ENCODE assay signal across 8 cellular contexts in the genomic region with DNA sequence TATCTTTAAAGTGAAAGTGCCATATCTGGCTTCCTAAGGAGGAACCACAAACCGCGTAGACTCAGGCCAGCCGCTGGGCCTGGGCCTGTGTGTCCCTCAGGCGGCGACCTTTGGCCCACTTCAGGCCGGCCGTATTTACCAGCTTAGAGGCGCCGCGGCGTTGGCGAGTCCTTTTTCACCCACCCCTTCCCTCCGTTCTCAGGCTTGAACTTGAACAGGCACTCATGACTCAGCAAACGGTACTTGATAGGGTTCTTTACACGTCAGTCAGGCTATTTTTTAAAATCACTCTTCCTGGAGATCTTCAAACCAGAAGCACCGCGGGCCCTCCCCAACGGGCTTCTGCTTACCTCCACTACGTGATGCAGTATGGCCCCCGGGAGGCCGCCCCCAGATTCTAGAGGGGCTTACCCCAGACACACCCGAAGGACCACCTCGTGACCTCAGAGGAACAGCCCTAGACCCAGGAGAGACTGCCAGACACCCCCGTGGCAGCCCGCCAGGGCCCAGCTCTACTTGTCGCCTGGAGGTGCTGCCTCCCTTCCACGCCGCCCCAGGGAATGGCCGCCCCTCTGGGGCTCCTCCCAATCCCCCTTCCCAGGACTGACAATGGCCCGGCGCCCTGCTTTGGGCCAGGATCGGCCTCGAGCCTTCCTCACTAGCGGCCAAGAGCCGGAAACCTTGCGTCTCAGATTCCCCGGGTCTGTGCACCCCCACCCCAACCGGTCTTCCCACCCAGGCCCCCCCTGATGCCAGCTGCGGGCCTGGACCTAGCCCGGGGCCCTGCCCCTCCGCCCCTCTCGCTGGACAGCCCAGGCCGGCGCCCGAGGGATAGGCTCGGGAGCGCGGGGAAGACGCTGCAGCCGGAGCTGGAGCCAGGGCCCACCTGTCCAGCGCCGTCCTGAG. TPM values are rescaled to one million over a fixed set of nuclear protein-coding genes. Genes with fewer than 3 reads are reported as not detected.
A peak's percentile ranks its signal among the peaks of the same experiment; 100 is the strongest.
DNase-seq lines count a peak whose midpoint lies in the region; ATAC-seq, FAIRE-seq and TF ChIP-seq lines count a peak whose summit lies in the region.

No MANE protein-coding gene starts in this region.

- CTCF ChIA-PET in activated CD8-positive, alpha-beta memory T cell treated with anti-CD3 and anti-CD28 coated beads, Interleukin-2, amount 10 ng/mL, durations not matched to agents 7 days and 5 days (lab: Charles Lee) = interaction anchor here (1.3 to 5.4 kb wide), 5 partner anchors 10 to 214 kb away, joined by 4 to 32 read pairs (median 17); partner anchors contain the start of gene IMPA2
- CTCF ChIA-PET in H1 (lab: Charles Lee; ENCODE audit: partially characterized antibody) = interaction anchor here (1.0 to 22.3 kb wide), 8 partner anchors 12 to 91 kb away, joined by 3 to 471 read pairs (median 6); no protein-coding TSS in a partner anchor

- no peak overlapping the region for H2BK20ac ChIP-seq in H1 (ENCODE audit: low read length)

- H3K79me1 ChIP-seq in H1 (ENCODE audit: low read depth, low read length) (no peaks in the 10 kb centered on the region), mesendoderm (ENCODE audit: low read length) (no peaks in the 10 kb centered on the region)

- H3K27me3 Mint-ChIP-seq in activated CD8-positive, alpha-beta memory T cell treated with anti-CD3 and anti-CD28 coated beads, Interleukin-2, amount 10 ng/mL, durations not matched to agents 7 days and 5 days = no peaks in the 10 kb centered on the region

- peak overlapping the region; percentile 76 for H3K27ac Mint-ChIP-seq in activated CD8-positive, alpha-beta memory T cell treated with anti-CD3 and anti-CD28 coated beads, Interleukin-2, amount 10 ng/mL, durations not matched to agents 7 days and 5 days

- no peaks in the 10 kb centered on the region for H4K20me1 ChIP-seq in H1 (replicated peaks in 1 of 2; ENCODE audit: control insufficient read depth in 1 of 2, insufficient read depth in 2 of 2, low read length in 2 of 2)

- peak; percentile 85 for ATAC-seq in HG02623 (IDR thresholded peaks at IDR 0.05; ENCODE audit: unreplicated experiment)
- ATAC-seq in activated CD8-positive, alpha-beta memory T cell treated with anti-CD3 and anti-CD28 coated beads, Interleukin-2, amount 10 ng/mL, durations not matched to agents 7 days and 5 days = peak; percentile 93

- H3K27ac ChIP-seq in H1 (ENCODE audit: low read depth, low read length) (peak overlapping the region; percentile 62; the same call in 1 of the 2 replicates), mesendoderm (ENCODE audit: low read depth, low read length) (peak overlapping the region; percentile 92)

- H3K79me2 ChIP-seq in H1 (ENCODE audit: control insufficient read depth in 1 of 2, insufficient read depth in 2 of 2, low read length in 2 of 2) = no peaks in the 10 kb centered on the region
- H3K79me2 ChIP-seq in mesendoderm (ENCODE audit: control insufficient read depth, insufficient read depth, low read length) = no peaks in the 10 kb centered on the region

- no peaks in the 10 kb centered on the region for H3K9me3 Mint-ChIP-seq in activated CD8-positive, alpha-beta memory T cell treated with anti-CD3 and anti-CD28 coated beads, Interleukin-2, amount 10 ng/mL, durations not matched to agents 7 days and 5 days (ENCODE audit: low read depth)

- peak in 1 of 2 experiments; percentile 61; a peak in 2 of 3 replicates for TF ChIP-seq POLR2A in H1 (IDR thresholded peaks at IDR 0.05; ENCODE audit: control extremely low read depth in 1 of 2, low read depth in 2 of 2, low read length in 2 of 2)

- H2AFZ ChIP-seq in H1 (ENCODE audit: low read length) = peak overlapping the region; percentile 47; the same call in 1 of the 2 replicates

- H3K23ac ChIP-seq in H1 (ENCODE audit: insufficient read length) (no peak overlapping the region), mesendoderm (ENCODE audit: low read length) (peak overlapping the region; percentile 74)

- TF ChIP-seq CTCF in GM10266 (IDR thresholded peaks at IDR 0.05; ENCODE audit: control insufficient read depth, insufficient read depth, low read depth, missing control alignments) (no peak), H1 (IDR thresholded peaks at IDR 0.05; ENCODE audit: control extremely low read depth in 1 of 3, insufficient read depth in 1 of 3, low read depth in 1 of 3, low read length in 3 of 3) (no peak)

- peaks cover 13% of the 10 kb centered on the region for H3K4me1 Mint-ChIP-seq in activated CD8-positive, alpha-beta memory T cell treated with anti-CD3 and anti-CD28 coated beads, Interleukin-2, amount 10 ng/mL, durations not matched to agents 7 days and 5 days

- H2BK120ac ChIP-seq in H1 (replicated peaks; ENCODE audit: low read depth, low read length) = no peak overlapping the region
- H2BK120ac ChIP-seq in mesendoderm (ENCODE audit: low read depth, low read length) = peak overlapping the region; percentile 86

- H3K14ac ChIP-seq in H1 (ENCODE audit: insufficient read length) = no peak overlapping the region

- H3K4me1 ChIP-seq in H1 (replicated peaks in 1 of 4; ENCODE audit: control insufficient read depth in 3 of 4, insufficient read depth in 4 of 4, low read length in 3 of 4) (peaks cover 3 to 11% (median 7%) of the 10 kb centered on the region in 4 experiments), mesendoderm (ENCODE audit: control insufficient read depth, low read depth, low read length) (peaks cover 3% of the 10 kb centered on the region)

- H3K9ac ChIP-seq in H1 (replicated peaks in 1 of 4; ENCODE audit: extremely low read depth in 1 of 4, low read depth in 3 of 4, low read length in 3 of 4) (peak overlapping the region in 3 of 4 experiments; percentile 6 to 57 (median 40); a peak in 4 of 7 replicates), mesendoderm (ENCODE audit: low read length) (peak overlapping the region; percentile 73)

- peak overlapping the region; percentile 81 for H2BK5ac ChIP-seq in H1 (ENCODE audit: low read depth, low read length)
- H2BK5ac ChIP-seq in mesendoderm (ENCODE audit: low read length) = peak overlapping the region; percentile 57

- no peaks in the 10 kb centered on the region for H3K36me3 Mint-ChIP-seq in activated CD8-positive, alpha-beta memory T cell treated with anti-CD3 and anti-CD28 coated beads, Interleukin-2, amount 10 ng/mL, durations not matched to agents 7 days and 5 days

- H2AK5ac ChIP-seq in H1 (ENCODE audit: low read depth, low read length) = no peak overlapping the region
- H2AK5ac ChIP-seq in mesendoderm (ENCODE audit: low read length) = no peak overlapping the region

- peak overlapping the region; percentile 44 for H4K5ac ChIP-seq in H1 (ENCODE audit: insufficient read length, low read depth, low read length)
- H4K5ac ChIP-seq in mesendoderm (ENCODE audit: low read length) = no peak overlapping the region

- TF ChIP-seq RAD21 in H1 (IDR thresholded peaks at IDR 0.05 in 1 of 2, conservative IDR thresholded peaks at IDR 0.05 in 1 of 2; ENCODE audit: low read depth in 2 of 2, low read length in 2 of 2) = no peak; a peak in 1 of 4 replicates

- peak overlapping the region; percentile 72 for H3K4me3 Mint-ChIP-seq in activated CD8-positive, alpha-beta memory T cell treated with anti-CD3 and anti-CD28 coated beads, Interleukin-2, amount 10 ng/mL, durations not matched to agents 7 days and 5 days

- no peak overlapping the region for H3K4ac ChIP-seq in H1 (replicated peaks; ENCODE audit: insufficient read length, low read depth, low read length)
- H3K4ac ChIP-seq in mesendoderm (ENCODE audit: low read depth, low read length) = peak overlapping the region; percentile 94

- TF ChIP-seq EP300 in H1 (IDR thresholded peaks at IDR 0.05; ENCODE audit: borderline replicate concordance in 1 of 2, low read depth in 2 of 2, low read length in 2 of 2) = no peak

- peak overlapping the region; percentile 84 for H4K8ac ChIP-seq in H1 (ENCODE audit: extremely low read depth, insufficient read depth, low read length)
- peak overlapping the region; percentile 97 for H4K8ac ChIP-seq in mesendoderm (ENCODE audit: low read depth, low read length)

- H4K91ac ChIP-seq in H1 (replicated peaks; ENCODE audit: insufficient read length, low read length) = peak overlapping the region; percentile 49

- peak overlapping the region; percentile 4 for H2BK12ac ChIP-seq in H1 (ENCODE audit: low read depth, low read length)

- H3K4me3 ChIP-seq in H1 (ENCODE audit: extremely low read depth in 1 of 4, insufficient read depth in 2 of 4, low read depth in 3 of 4, low read length in 4 of 4) (peak overlapping the region; percentile 39 to 69 (median 52)), mesendoderm (ENCODE audit: low read length) (peak overlapping the region; percentile 13)

- H3K23me2 ChIP-seq in H1 (ENCODE audit: low read depth, low read length) = no peaks in the 10 kb centered on the region

- POLR2A ChIA-PET in H1 (lab: Charles Lee; ENCODE audit: partially characterized antibody) = interaction anchor here (0.6 to 5.7 kb wide), 13 partner anchors 8 to 1449 kb away, joined by 3 to 29 read pairs (median 4); partner anchors contain the start of gene IMPA2

- WGBS in H1 (ENCODE audit: extremely low coverage in 1 of 2, insufficient coverage in 1 of 2, insufficient read length in 1 of 2, insufficient replicate concordance in 2 of 2, low coverage in 1 of 2, low lambda C conversion rate in 2 of 2, missing lambda C conversion rate in 1 of 2), 2 experiments = 4% methylated on average over 47 of the region's 52 CpGs; no CpG with 5 or more reads in 1 of the 2 experiments
- no CpG with 5 or more reads among the region's 52 CpGs for WGBS in mesendoderm (ENCODE audit: extremely low coverage, insufficient coverage, low lambda C conversion rate)

- H2BK15ac ChIP-seq in H1 (ENCODE audit: low read length) = no peak overlapping the region
- H2BK15ac ChIP-seq in mesendoderm (replicated peaks; ENCODE audit: low read depth) = peak overlapping the region; percentile 46

- DNase-seq in GM10266 (ENCODE audit: extremely low spot score) (peak; percentile 71), NCI-H460 (ENCODE audit: extremely low read depth, low read depth) (peak; percentile 93), H1 (ENCODE audit: low read depth in 1 of 2, low spot score in 2 of 2) (peak; percentile 73 to 83), mesendoderm (peak; percentile 97), NCI-H146 treated with DMSO at 0.1 percent for 48 hours (lab: John Stamatoyannopoulos, UW; ENCODE audit: unreplicated experiment) (no peak)
- peak; percentile 81 for DNase-seq in activated CD8-positive, alpha-beta memory T cell treated with anti-CD3 and anti-CD28 coated beads, Interleukin-2, amount 10 ng/mL, durations not matched to agents 7 days and 5 days
- peak; percentile 27 for DNase-seq in stimulated activated CD8-positive, alpha-beta memory T cell treated with anti-CD3 and anti-CD28 coated beads, Interleukin-12 subunit alpha, Interleukin-12 subunit beta, amount 100 ng/mL, for 4 hours (ENCODE audit: low read depth)

- H3K36me3 ChIP-seq in H1 (ENCODE audit: control insufficient read depth in 2 of 4, insufficient read depth in 4 of 4, low read length in 3 of 4) (no peaks in the 10 kb centered on the region), mesendoderm (ENCODE audit: control insufficient read depth, insufficient read depth, low read length) (no peaks in the 10 kb centered on the region)

- H3K27me3 ChIP-seq in H1 (replicated peaks in 1 of 4; ENCODE audit: control insufficient read depth in 3 of 4, extremely low read depth in 1 of 4, insufficient read depth in 3 of 4, low read length in 3 of 4) (no peaks in the 10 kb centered on the region), mesendoderm (ENCODE audit: insufficient read depth, low read length, poor library complexity) (no peaks in the 10 kb centered on the region)

- no peaks in the 10 kb centered on the region for H3K9me3 ChIP-seq in H1 (ENCODE audit: insufficient read depth in 2 of 2, low read depth in 1 of 2, low read length in 1 of 2)

- H3K18ac ChIP-seq in H1 (ENCODE audit: extremely low read depth, low read length) (peak overlapping the region; percentile 89), mesendoderm (ENCODE audit: low read length) (peak overlapping the region; percentile 97)

- peak overlapping the region; percentile 55 to 58 for H3K4me2 ChIP-seq in H1 (ENCODE audit: insufficient read depth in 1 of 2, low read depth in 2 of 2, low read length in 2 of 2)
- H3K4me2 ChIP-seq in mesendoderm (ENCODE audit: low read length) = peak overlapping the region; percentile 37

- FAIRE-seq in H1 (lab: Jason Lieb, UNC) = no peak

- H3K56ac ChIP-seq in H1 (replicated peaks; ENCODE audit: insufficient read length, low read depth, low read length) = peak overlapping the region; percentile 36
- peak overlapping the region; percentile 87 for H3K56ac ChIP-seq in mesendoderm (ENCODE audit: low read length)

RNA-seq across cellular contexts. Expression of gene IMPA2, which starts 33.8 kb away (rescaled TPM):
- total RNA-seq in NCI-H460 (2014; rRNA removed; shearing (Covaris generic)) = 42.6 and 51.1 TPM in 2 replicates
- polyA plus RNA-seq in NCI-H460 (2014; cell fraction: nucleus; rRNA removed) = 90.4 and 124 TPM in 2 replicates
- 10 to 100 TPM; 14.1 to 19.1 TPM for total RNA-seq in activated CD8-positive, alpha-beta memory T cell treated with anti-CD3 and anti-CD28 coated beads, Interleukin-2, amount 10 ng/mL, durations not matched to agents 7 days and 5 days
- total RNA-seq in H1 (2021; fragmentation: NEBNext Ultra II Directional; extraction: Animal tissue kit (Norgen Biotek cat#: 25700)) = 135 and 140 TPM in 2 replicates
- 102 and 146 TPM in 2 replicates for polyA plus RNA-seq in H1 (2011; rRNA removed)
- 83.6 TPM for polyA plus RNA-seq in H1 (2011; cell fraction: cytosol; rRNA removed)
- polyA plus RNA-seq in H1 (2011; cell fraction: nucleus; rRNA removed) = 162 TPM
- polyA plus RNA-seq in H1 (2012, experiment 1 of 2) = 132 to 157 TPM (median 152 TPM) in 4 replicates
- polyA plus RNA-seq in H1 (2012, experiment 2 of 2) = 207 TPM
- polyA plus RNA-seq in H1 (2013, experiment 1 of 2) = 90.4 TPM
- 90.8 TPM for polyA plus RNA-seq in H1 (2013, experiment 2 of 2)
- 46.3 and 73.7 TPM in 2 replicates for polyA minus RNA-seq in H1 (2011; rRNA and poly(A)+ RNA removed)
- 42.6 TPM for polyA minus RNA-seq in H1 (2011; cell fraction: cytosol; rRNA and poly(A)+ RNA removed)
- 46.7 TPM for polyA minus RNA-seq in H1 (2011; cell fraction: nucleus; rRNA and poly(A)+ RNA removed)
- 69.8 TPM for polyA plus RNA-seq in mesendoderm (2013, experiment 1 of 2)
- polyA plus RNA-seq in mesendoderm (2013, experiment 2 of 2) = 71.3 TPM

RNA-seq across cellular contexts. Expression of gene MPPE1, which starts 39.4 kb away (rescaled TPM):
- total RNA-seq in NCI-H460 (2014; rRNA removed; shearing (Covaris generic)) = 17.7 and 18.7 TPM in 2 replicates
- polyA plus RNA-seq in NCI-H460 (2014; cell fraction: nucleus; rRNA removed) = 46.1 and 69.6 TPM in 2 replicates
- total RNA-seq in activated CD8-positive, alpha-beta memory T cell treated with anti-CD3 and anti-CD28 coated beads, Interleukin-2, amount 10 ng/mL, durations not matched to agents 7 days and 5 days = 10 to 100 TPM; 42.9 to 64.9 TPM
- total RNA-seq in H1 (2021; fragmentation: NEBNext Ultra II Directional; extraction: Animal tissue kit (Norgen Biotek cat#: 25700)) = 20.9 and 22.1 TPM in 2 replicates
- 13.1 and 13.7 TPM in 2 replicates for polyA plus RNA-seq in H1 (2011; rRNA removed)
- 16.8 TPM for polyA plus RNA-seq in H1 (2011; cell fraction: cytosol; rRNA removed)
- polyA plus RNA-seq in H1 (2011; cell fraction: nucleus; rRNA removed) = 38.3 TPM
- polyA plus RNA-seq in H1 (2012, experiment 1 of 2) = 18.6 to 29.5 TPM (median 24.5 TPM) in 4 replicates
- 7.4 TPM for polyA plus RNA-seq in H1 (2012, experiment 2 of 2)
- polyA plus RNA-seq in H1 (2013, experiment 1 of 2) = 17.2 TPM
- 16.3 TPM for polyA plus RNA-seq in H1 (2013, experiment 2 of 2)
- polyA minus RNA-seq in H1 (2011; rRNA and poly(A)+ RNA removed) = 10.2 and 15.1 TPM in 2 replicates
- polyA minus RNA-seq in H1 (2011; cell fraction: cytosol; rRNA and poly(A)+ RNA removed) = 11.2 TPM
- 28.3 TPM for polyA minus RNA-seq in H1 (2011; cell fraction: nucleus; rRNA and poly(A)+ RNA removed)
- 6.4 TPM for polyA plus RNA-seq in mesendoderm (2013, experiment 1 of 2)
- polyA plus RNA-seq in mesendoderm (2013, experiment 2 of 2) = 5.0 TPM
